ENCODE assay signal across 1 cellular context in genomic region chr11:124923296-124923695, GRCh38.
TF ChIP-seq lines count a peak whose summit lies in the region.

No MANE protein-coding gene starts in this region.

TF ChIP-seq in GM23338, 12 proteins besides CTCF, POLR2A, EP300 and RAD21:
- TF ChIP-seq ZNF462 (CRISPR knock-in tag; IDR thresholded peaks at IDR 0.05) (no peak), NANOG (IDR thresholded peaks at IDR 0.05; ENCODE audit: borderline replicate concordance) (no peak), JUNB (IDR thresholded peaks at IDR 0.05; ENCODE audit: unreplicated experiment) (no peak), POLR2AphosphoS5 (IDR thresholded peaks at IDR 0.05; ENCODE audit: low read depth) (no peak), EZH2phosphoT487 (IDR thresholded peaks at IDR 0.05; ENCODE audit: unreplicated experiment) (no peak), ZNF331 (CRISPR knock-in tag; IDR thresholded peaks at IDR 0.05; ENCODE audit: low read depth) (no peak), ETS1 (IDR thresholded peaks at IDR 0.05) (no peak), STAT1 (IDR thresholded peaks at IDR 0.05; ENCODE audit: unreplicated experiment) (no peak), REST (IDR thresholded peaks at IDR 0.05; ENCODE audit: unreplicated experiment) (no peak)
